ENCODE assay signal across 8 cellular contexts in the genomic region with DNA sequence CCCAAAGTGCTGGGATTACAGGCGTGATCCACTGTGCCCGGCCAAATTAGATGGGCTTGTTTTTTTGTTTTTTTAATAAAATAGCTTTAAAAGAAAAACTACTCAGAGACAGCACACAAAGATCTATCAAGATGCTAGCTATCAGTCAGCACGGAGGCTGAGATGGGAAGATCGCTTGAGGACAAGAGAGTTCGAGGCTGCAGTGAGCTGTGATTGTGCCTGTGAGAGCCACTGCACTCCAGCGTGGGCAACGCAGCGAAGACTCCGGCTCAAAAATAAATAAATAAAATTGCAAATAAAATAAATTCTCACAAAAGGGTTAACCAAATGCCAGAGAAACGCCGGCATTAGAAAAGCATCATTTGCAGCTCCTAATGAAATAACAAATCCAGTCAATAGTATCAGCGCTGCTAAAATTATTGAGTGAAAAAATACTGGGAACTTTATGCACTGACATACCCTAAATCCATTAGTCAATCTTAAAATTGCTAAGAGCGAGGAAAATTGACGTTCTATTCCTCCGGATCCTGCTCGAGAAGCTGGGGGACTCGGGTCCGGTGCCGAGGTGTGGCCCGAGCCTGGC. TPM values are rescaled to one million over a fixed set of nuclear protein-coding genes. Genes with fewer than 3 reads are reported as not detected.
DNase-seq lines count a peak whose midpoint lies in the region; ATAC-seq, FAIRE-seq and TF ChIP-seq lines count a peak whose summit lies in the region.

No MANE protein-coding gene starts in this region.

- no peaks in the 10 kb centered on the region for H3K4me1 Mint-ChIP-seq in Caco-2 (ENCODE audit: low read depth, unreplicated experiment)

- CTCF ChIA-PET in Caco-2 (lab: Charles Lee) = interaction anchor here (0.8 kb wide), 1 partner anchor 24 kb away, joined by 3 read pairs; no protein-coding TSS in a partner anchor

- POLR2A ChIA-PET in Caco-2 (lab: Charles Lee) = interaction anchor here (1.8 kb wide), 1 partner anchor 24 kb away, joined by 11 read pairs; no protein-coding TSS in a partner anchor

- peak overlapping the region; percentile 98 for H3K4me2 ChIP-seq in KMS-11

- FAIRE-seq in GM19239 (lab: Jason Lieb, UNC) = no peak

- H3K79me2 ChIP-seq in KMS-11 (ENCODE audit: insufficient read depth, low read depth) = no peaks in the 10 kb centered on the region

- H4K20me1 ChIP-seq in KMS-11 (ENCODE audit: insufficient read depth) = no peaks in the 10 kb centered on the region

- no peak for ATAC-seq in right lobe of liver
- ATAC-seq in GM21723 (IDR thresholded peaks at IDR 0.05; ENCODE audit: unreplicated experiment) = no peak
- no peak for ATAC-seq in HG02623 (IDR thresholded peaks at IDR 0.05; ENCODE audit: unreplicated experiment)

- intact Hi-C loops in Caco-2 (cut with micrococcal nuclease; ENCODE audit: unreplicated experiment) = loop anchor here (5.0 kb wide), 1 partner anchor 39 kb away; no protein-coding TSS in a partner anchor
- intact Hi-C loops in right lobe of liver (cut with DNase I) = no loop called here
- intact Hi-C loops in thyroid gland (cut with DNase I) = no loop called here

- H3K36me3 Mint-ChIP-seq in Caco-2 (ENCODE audit: insufficient read depth, unreplicated experiment) = peaks cover 9% of the 10 kb centered on the region

- no peaks in the 10 kb centered on the region for H3K36me3 ChIP-seq in Caco-2 (ENCODE audit: control insufficient read depth, insufficient read depth, low read length)
- H3K36me3 ChIP-seq in KMS-11 (ENCODE audit: insufficient read depth) = no peaks in the 10 kb centered on the region; the same call in 1 of the 2 replicates
- no peaks in the 10 kb centered on the region for H3K36me3 ChIP-seq in right lobe of liver
- no peaks in the 10 kb centered on the region for H3K36me3 ChIP-seq in thyroid gland

- H3K9ac ChIP-seq in KMS-11 = peak overlapping the region; percentile 74

- peak overlapping the region; percentile 91 for H3K27ac Mint-ChIP-seq in Caco-2 (ENCODE audit: unreplicated experiment)

- H3K27me3 ChIP-seq in Caco-2 (replicated peaks; ENCODE audit: control insufficient read depth, insufficient read depth, low read length) (no peaks in the 10 kb centered on the region), KMS-11 (ENCODE audit: insufficient read depth, low read depth) (no peaks in the 10 kb centered on the region), right lobe of liver (no peaks in the 10 kb centered on the region), thyroid gland (no peaks in the 10 kb centered on the region)

- H3K4me1 ChIP-seq in Caco-2 (no peaks in the 10 kb centered on the region), KMS-11 (ENCODE audit: low read depth, poor library complexity, severe bottlenecking) (peaks cover 9% of the 10 kb centered on the region), right lobe of liver (peaks cover 0 to 5% (median 0%) of the 10 kb centered on the region in 4 donors), thyroid gland (peaks cover 22 to 31% of the 10 kb centered on the region in 2 donors)

- H3K4me3 ChIP-seq in Caco-2 (ENCODE audit: low read depth, low read length) (peak overlapping the region; percentile 81), KMS-11 (IDR thresholded peaks at IDR 0.05; ENCODE audit: insufficient read depth, low read depth, low read length) (no peak overlapping the region), astrocyte of the cerebellum (ENCODE audit: low read depth, low read length) (peak overlapping the region; percentile 91), right lobe of liver (peak overlapping the region; percentile 72 to 86 (median 75)), thyroid gland (replicated peaks in 1 of 3) (peak overlapping the region; percentile 65 to 89 (median 76))

- H3K9me3 ChIP-seq in Caco-2 = no peaks in the 10 kb centered on the region
- H3K9me3 ChIP-seq in right lobe of liver = no peaks in the 10 kb centered on the region
- no peaks in the 10 kb centered on the region for H3K9me3 ChIP-seq in thyroid gland

- 11% methylated on average over 20 of the region's 20 CpGs for WGBS in right lobe of liver (ENCODE audit: insufficient coverage, low coverage, low lambda C conversion rate, missing lambda C conversion rate)
- 11% methylated on average over 20 of the region's 20 CpGs for WGBS in thyroid gland, 2 donors

- no peaks in the 10 kb centered on the region for H3K27me3 Mint-ChIP-seq in Caco-2 (ENCODE audit: insufficient read depth, unreplicated experiment)

- peak overlapping the region; percentile 98 for H2AFZ ChIP-seq in KMS-11 (ENCODE audit: low read depth)

- DNase-seq in Caco-2 (no peak), astrocyte of the cerebellum (ENCODE audit: low read depth) (no peak), right lobe of liver (no peak), thyroid gland (no peak), GM19239 (ENCODE audit: insufficient read length, low spot score) (no peak)

- peaks cover 5% of the 10 kb centered on the region for H3K9me3 Mint-ChIP-seq in Caco-2 (ENCODE audit: unreplicated experiment)

- no peak for TF ChIP-seq CTCF in Caco-2 (IDR thresholded peaks at IDR 0.05; ENCODE audit: insufficient read depth in 1 of 2, low read depth in 1 of 2, low read length in 1 of 2, severe bottlenecking in 1 of 2, unreplicated experiment in 1 of 2)
- TF ChIP-seq CTCF in KMS-11 (conservative IDR thresholded peaks at IDR 0.05; ENCODE audit: low read depth, low read length) = no peak
- TF ChIP-seq CTCF in astrocyte of the cerebellum (IDR thresholded peaks at IDR 0.05; ENCODE audit: low read depth, low read length, missing control alignments) = no peak
- no peak for TF ChIP-seq CTCF in right lobe of liver (IDR thresholded peaks at IDR 0.05)
- no peak for TF ChIP-seq CTCF in thyroid gland (IDR thresholded peaks at IDR 0.05)

- TSS peak; percentile 43 for BruUV-seq in Caco-2 (replicated peaks; lab: Mats Ljungman, UMichigan)

- peak overlapping the region; percentile 93 for H3K4me3 Mint-ChIP-seq in Caco-2 (ENCODE audit: unreplicated experiment)

- TF ChIP-seq POLR2A in right lobe of liver (IDR thresholded peaks at IDR 0.05) (no peak), thyroid gland (IDR thresholded peaks at IDR 0.05) (no peak)

- in situ Hi-C loops in astrocyte of the cerebellum (cut with HindIII; ENCODE audit: low sequenced_read_pairs) = no loop called here

- peak overlapping the region; percentile 35; the same call in 1 of the 2 replicates for H3K27ac ChIP-seq in KMS-11
- peak overlapping the region; percentile 63 to 84 (median 73) for H3K27ac ChIP-seq in right lobe of liver
- peak overlapping the region; percentile 90 to 96 (median 93) for H3K27ac ChIP-seq in thyroid gland

RNA-seq across cellular contexts. Expression of gene CPLANE1, which starts 0.7 kb away (rescaled TPM):
- total RNA-seq in Caco-2 (2022) (15.3 and 17.3 TPM in 2 replicates), right lobe of liver (1 to 10 TPM; 3.3 to 6.7 (median 4.7) TPM), thyroid gland (10 to 100 TPM; 53.9 to 81.7 (median 62.9) TPM)

Comparison
In these comparisons a context has a peak if more than half of its experiments do, and no peak if none do; other contexts are left out.
1. H3K27ac ChIP-seq: peak in every context shown above with its lines; median percentile 93 in thyroid gland; 73 in right lobe of liver; 35 in KMS-11.